Comparison of ENCODE assay signal across 10 cellular contexts in genomic region chr6:12356983-12357972, GRCh38.
DNase-seq lines count a peak whose midpoint lies in the region; ATAC-seq, FAIRE-seq and TF ChIP-seq lines count a peak whose summit lies in the region.
"Had no signal": no experiment of that assay in that cellular context is flagged by ENCODE, and none has a peak within 500 bp of the region (broad histone marks: within the 10 kb centered on the region; RNA-seq: fewer than 3 reads in every experiment).

No MANE protein-coding gene starts in this region.

- H3K4me1 ChIP-seq in OCI-LY7 (ENCODE audit: insufficient read depth, low read length, poor library complexity, severe bottlenecking) (peaks cover 51% of the 10 kb centered on the region), HepG2 (ENCODE audit: insufficient read depth, low read length) (no peaks in the 10 kb centered on the region)

- FAIRE-seq in HepG2 (lab: Jason Lieb, UNC), result no peak
- FAIRE-seq: endometrium had no signal

- no peak overlapping the region for H3K9ac ChIP-seq in HepG2 (ENCODE audit: insufficient read depth, low read depth, low read length)

- TF ChIP-seq EP300 in HepG2 (IDR thresholded peaks at IDR 0.05; ENCODE audit: low read depth in 2 of 2, low read length in 2 of 2) (no peak), HepG2 (CRISPR knock-in tag; IDR thresholded peaks at IDR 0.05; ENCODE audit: borderline replicate concordance) (no peak)

- POLR2A ChIA-PET in OCI-LY7 (lab: Charles Lee) (interaction anchor here (0.6 kb wide), 1 partner anchor 128 kb away, joined by 3 read pairs; no protein-coding TSS in a partner anchor), HepG2 (lab: Yijun Ruan, JAX) (no interaction called here)

- H2AFZ ChIP-seq in OCI-LY7 (ENCODE audit: low read length) (no peak overlapping the region), HepG2 (ENCODE audit: low read length) (no peak overlapping the region)
- H2AFZ ChIP-seq: PC-9 had no signal

- DNase-seq in AG08395 (ENCODE audit: low spot score) (peak; percentile 74), OCI-LY7 (ENCODE audit: low spot score) (peak; percentile 67), SK-N-DZ (ENCODE audit: low spot score) (no peak), NCI-H2029 (lab: John Stamatoyannopoulos, UW) (no peak), HepG2 (ENCODE audit: low spot score) (no peak)
- DNase-seq: PC-9 had no signal

- H3K9me3 ChIP-seq in OCI-LY7 (ENCODE audit: low read length) (no peaks in the 10 kb centered on the region), HepG2 (ENCODE audit: low read length) (peaks cover 6% of the 10 kb centered on the region; the same call in 1 of the 2 replicates)

- peak overlapping the region; percentile 49 for H3K27ac ChIP-seq in OCI-LY7 (ENCODE audit: low read depth, low read length, poor library complexity, severe bottlenecking)
- no peak overlapping the region for H3K27ac ChIP-seq in HepG2 (ENCODE audit: extremely low read length, insufficient read depth, low read length)
- H3K27ac ChIP-seq: PC-9 had no signal

- H3K79me2 ChIP-seq in OCI-LY7 (ENCODE audit: insufficient read depth, low read depth, low read length), result no peaks in the 10 kb centered on the region
- no peaks in the 10 kb centered on the region for H3K79me2 ChIP-seq in HepG2 (ENCODE audit: insufficient read depth, low read length)

- CTCF ChIA-PET in OCI-LY7 (lab: Charles Lee; ENCODE audit: unreplicated experiment), result no interaction called here
- CTCF ChIA-PET in HepG2 (lab: Yijun Ruan, JAX; ENCODE audit: low intra/inter-chr PET ratio, low total read pairs), result no interaction called here

- H4K20me1 ChIP-seq in OCI-LY7 (ENCODE audit: insufficient read depth, low read length) (no peaks in the 10 kb centered on the region), HepG2 (ENCODE audit: insufficient read depth, low read length) (no peaks in the 10 kb centered on the region)

- intact Hi-C loops in OCI-LY7 (cut with micrococcal nuclease; ENCODE audit: unreplicated experiment), result no loop called here
- intact Hi-C loops in HepG2 (cut with micrococcal nuclease; ENCODE audit: unreplicated experiment), result no loop called here

- in situ Hi-C loops in HepG2 (cut with HindIII; ENCODE audit: extremely low pct_ligation_motif_present, low pct_unique_long_range_greater_than_20kb), result no loop called here

- no TSS peak for BruUV-seq in OCI-LY7 (replicated peaks; lab: Mats Ljungman, UMichigan)
- BruUV-seq in HepG2 (replicated peaks; lab: Mats Ljungman, UMichigan), result no TSS peak

- H3K4me2 ChIP-seq in OCI-LY7 (ENCODE audit: low read length) (peak overlapping the region; percentile 27), HepG2 (ENCODE audit: low read depth, low read length) (no peak overlapping the region)
- H3K4me2 ChIP-seq: PC-9 had no signal

- no peaks in the 10 kb centered on the region for H3K27me3 ChIP-seq in HepG2 (ENCODE audit: control insufficient read depth in 1 of 2, insufficient read depth in 2 of 2, low read length in 2 of 2)

- TF ChIP-seq POLR2A in HepG2 (IDR thresholded peaks at IDR 0.05; ENCODE audit: insufficient read depth in 1 of 2, low read depth in 2 of 2, low read length in 2 of 2), result no peak

- no peaks in the 10 kb centered on the region for H3K9me2 ChIP-seq in OCI-LY7 (ENCODE audit: insufficient read depth, low read length)

- TF ChIP-seq RAD21 in HepG2 (CRISPR knock-in tag; IDR thresholded peaks at IDR 0.05), result no peak

- ATAC-seq in GM19043 (IDR thresholded peaks at IDR 0.05; ENCODE audit: low read depth, unreplicated experiment), result peak; percentile 55
- peak; percentile 85 for ATAC-seq in HG02938 (IDR thresholded peaks at IDR 0.05; ENCODE audit: unreplicated experiment)
- ATAC-seq in HG02571 (IDR thresholded peaks at IDR 0.05; ENCODE audit: unreplicated experiment), result no peak
- no peak for ATAC-seq in HepG2

- no peak for TF ChIP-seq CTCF in OCI-LY7 (conservative IDR thresholded peaks at IDR 0.05; ENCODE audit: low read length)
- no peak for TF ChIP-seq CTCF in HepG2 (CRISPR knock-in tag; IDR thresholded peaks at IDR 0.05)

- WGBS in HepG2 (ENCODE audit: low lambda C conversion rate), result 68% methylated on average over 11 of the region's 11 CpGs

- H3K36me3 ChIP-seq in OCI-LY7 (ENCODE audit: insufficient read depth, low read length) (no peaks in the 10 kb centered on the region), HepG2 (replicated peaks in 1 of 2; ENCODE audit: control insufficient read depth in 1 of 2, insufficient read depth in 2 of 2, low read length in 2 of 2) (no peaks in the 10 kb centered on the region)

- H3K4me3 ChIP-seq in OCI-LY7 (ENCODE audit: low read depth, low read length, poor library complexity, severe bottlenecking) (no peak overlapping the region), HepG2 (replicated peaks in 1 of 3; ENCODE audit: insufficient read depth in 1 of 3, low read depth in 2 of 3, low read length in 3 of 3) (no peak overlapping the region)
- H3K4me3 ChIP-seq: PC-9 had no signal

TF ChIP-seq in HepG2, 621 proteins besides CTCF, POLR2A, EP300 and RAD21:
- TF ChIP-seq MLX (CRISPR knock-in tag; IDR thresholded peaks at IDR 0.05) (no peak), SP1 (IDR thresholded peaks at IDR 0.05) (no peak), SP1 (CRISPR knock-in tag; IDR thresholded peaks at IDR 0.05) (no peak), E2F1 (CRISPR knock-in tag; IDR thresholded peaks at IDR 0.05) (no peak), CHD2 (IDR thresholded peaks at IDR 0.05; ENCODE audit: low read depth, low read length) (no peak), ZNF510 (CRISPR knock-in tag; IDR thresholded peaks at IDR 0.05; ENCODE audit: low read depth) (no peak), NR1H2 (CRISPR knock-in tag; IDR thresholded peaks at IDR 0.05; ENCODE audit: borderline replicate concordance, low read depth) (no peak)

Comparison
In these comparisons a context has a peak if more than half of its experiments do, and no peak if none do; other contexts are left out.
1. DNase-seq: peak in AG08395 (single experiment) and OCI-LY7 (single experiment); none in SK-N-DZ (single experiment), NCI-H2029 (single experiment) and HepG2 (single experiment).
2. ATAC-seq: peak in GM19043 (single experiment) and HG02938 (single experiment); none in HG02571 (single experiment) and HepG2 (single experiment).